15 cellular contexts compared by ENCODE assay signal in genomic region chr4:1566838-1567518, GRCh38.
A peak's percentile ranks its signal among the peaks of the same experiment; 100 is the strongest.
DNase-seq lines count a peak whose midpoint lies in the region; ATAC-seq and TF ChIP-seq lines count a peak whose summit lies in the region.
"Had no signal": no experiment of that assay in that cellular context is flagged by ENCODE, and none has a peak within 500 bp of the region (broad histone marks: within the 10 kb centered on the region; RNA-seq: fewer than 3 reads in every experiment).

No MANE protein-coding gene starts in this region.

- H3K4me1 Mint-ChIP-seq in endodermal cell, result peaks cover 8% of the 10 kb centered on the region
- peaks cover 0 to 3% of the 10 kb centered on the region in 2 donors for H3K4me1 Mint-ChIP-seq in natural killer cell treated with Interleukin-12 subunit alpha and Interleukin-12 subunit beta and Interleukin-15 and Interleukin-18, amount 100 ng/mL, for 72 hours (ENCODE audit: low read depth in 2 of 2)
- no peaks in the 10 kb centered on the region for H3K4me1 Mint-ChIP-seq in activated T-helper 1 cell treated with anti-CD3 and anti-CD28 coated beads, Interleukin-12 subunit alpha, Interleukin-12 subunit beta, Interleukin-2, Interleukin-4 antibody, amounts not matched to agents 30 ng/mL and 10 ng/mL and 1 ng/mL, durations not matched to agents 14 hours and 24 hours and 36 hours (ENCODE audit: low read depth)
- peaks cover 4% of the 10 kb centered on the region for H3K4me1 Mint-ChIP-seq in type B pancreatic cell (ENCODE audit: unreplicated experiment)

- peaks cover 32% of the 10 kb centered on the region for H3K4me1 ChIP-seq in BLaER1
- no peaks in the 10 kb centered on the region for H3K4me1 ChIP-seq in HEK293 (ENCODE audit: control insufficient read depth, insufficient read depth, low read length)
- H3K4me1 ChIP-seq in endodermal cell (ENCODE audit: control insufficient read depth, insufficient read depth, low read length), result no peaks in the 10 kb centered on the region

- DNase-seq in endodermal cell (peak; percentile 66), type B pancreatic cell (ENCODE audit: extremely low spot score, unreplicated experiment) (no peak), omental fat pad (ENCODE audit: low spot score) (no peak), epidermal melanocyte (ENCODE audit: insufficient read length, low spot score) (no peak)
- DNase-seq in natural killer cell treated with Interleukin-12 subunit alpha and Interleukin-12 subunit beta and Interleukin-15 and Interleukin-18, amount 100 ng/mL, for 72 hours (ENCODE audit: low spot score), result peak; percentile 50
- no peak for DNase-seq in activated T-helper 1 cell treated with anti-CD3 and anti-CD28 coated beads, Interleukin-12 subunit alpha, Interleukin-12 subunit beta, Interleukin-2, Interleukin-4 antibody, amounts not matched to agents 30 ng/mL and 10 ng/mL and 1 ng/mL, durations not matched to agents 14 hours and 24 hours and 36 hours (ENCODE audit: low spot score)
- DNase-seq: activated CD4-positive, alpha-beta T cell treated with anti-CD3 and anti-CD28 coated beads for 1 hour; effector CD4-positive, alpha-beta T cell; foreskin melanocyte; Karpas-422; MV-4-11 had no signal

- 0 out of 2 replicates have a peak overlapping the region, but pooled peaks have one; percentile 11 for H3K4me2 ChIP-seq in BLaER1
- H3K4me2 ChIP-seq: hepatocyte had no signal

- no peak for TF ChIP-seq CTCF in HEK293 (tag by site-specific recombination; IDR thresholded peaks at IDR 0.05)
- TF ChIP-seq CTCF in endodermal cell (conservative IDR thresholded peaks at IDR 0.05), result no peak
- no peak for TF ChIP-seq CTCF in type B pancreatic cell (conservative IDR thresholded peaks at IDR 0.05)
- no peak for TF ChIP-seq CTCF in omental fat pad (IDR thresholded peaks at IDR 0.05)

- H3K27me3 Mint-ChIP-seq in endodermal cell (ENCODE audit: insufficient read depth) (peaks cover 3% of the 10 kb centered on the region), type B pancreatic cell (peaks cover 13% of the 10 kb centered on the region)
- H3K27me3 Mint-ChIP-seq in natural killer cell treated with Interleukin-12 subunit alpha and Interleukin-12 subunit beta and Interleukin-15 and Interleukin-18, amount 100 ng/mL, for 72 hours, result peaks cover 0 to 2% of the 10 kb centered on the region in 2 donors
- no peaks in the 10 kb centered on the region for H3K27me3 Mint-ChIP-seq in activated T-helper 1 cell treated with anti-CD3 and anti-CD28 coated beads, Interleukin-12 subunit alpha, Interleukin-12 subunit beta, Interleukin-2, Interleukin-4 antibody, amounts not matched to agents 30 ng/mL and 10 ng/mL and 1 ng/mL, durations not matched to agents 14 hours and 24 hours and 36 hours (ENCODE audit: insufficient read depth)

- H3K27ac ChIP-seq in BLaER1 (no peak overlapping the region), HEK293 (ENCODE audit: extremely low read depth, low read depth, low read length) (no peak overlapping the region), endodermal cell (ENCODE audit: low read depth, low read length) (no peak overlapping the region)
- H3K27ac ChIP-seq: hepatocyte had no signal

- 92% methylated on average over 18 of the region's 19 CpGs; no CpG with 5 or more reads in 1 of the 2 experiments for WGBS in endodermal cell (ENCODE audit: insufficient coverage in 1 of 2, insufficient read length in 1 of 2), 2 experiments

- intact Hi-C loops in activated T-helper 1 cell treated with anti-CD3 and anti-CD28 coated beads, Interleukin-12 subunit alpha, Interleukin-12 subunit beta, Interleukin-2, Interleukin-4 antibody, amounts not matched to agents 30 ng/mL and 10 ng/mL and 1 ng/mL, durations not matched to agents 14 hours and 24 hours and 36 hours (cut with micrococcal nuclease), result loop anchor here (2.0 kb wide), 1 partner anchor 14 kb away; no protein-coding TSS in a partner anchor

- POLR2A ChIA-PET in HEK293 (lab: Yijun Ruan, JAX), result no interaction called here

- H3K9me3 ChIP-seq in BLaER1, result no peaks in the 10 kb centered on the region
- no peaks in the 10 kb centered on the region for H3K9me3 ChIP-seq in HEK293 (ENCODE audit: control insufficient read depth, insufficient read depth, low read depth, low read length)
- no peaks in the 10 kb centered on the region for H3K9me3 ChIP-seq in endodermal cell (ENCODE audit: control insufficient read depth, low read length)

- H3K4me3 ChIP-seq in BLaER1, result no peak overlapping the region
- no peak overlapping the region for H3K4me3 ChIP-seq in HEK293 (ENCODE audit: low read depth, low read length)
- no peak overlapping the region for H3K4me3 ChIP-seq in endodermal cell (ENCODE audit: low read length)
- H3K4me3 ChIP-seq: hepatocyte had no signal

- CTCF ChIA-PET in HEK293 (lab: Yijun Ruan, JAX), result interaction anchor here (0.7 kb wide), 1 partner anchor 211 kb away, joined by 3 read pairs; no protein-coding TSS in a partner anchor

- peaks cover 25% of the 10 kb centered on the region for H3K27me3 ChIP-seq in BLaER1
- H3K27me3 ChIP-seq in endodermal cell (ENCODE audit: control insufficient read depth, insufficient read depth, low read length, poor library complexity, severe bottlenecking), result no peaks in the 10 kb centered on the region
- H3K27me3 ChIP-seq: hepatocyte had no signal

- H3K36me3 Mint-ChIP-seq in endodermal cell (ENCODE audit: low read depth) (no peaks in the 10 kb centered on the region), type B pancreatic cell (no peaks in the 10 kb centered on the region)
- H3K36me3 Mint-ChIP-seq in natural killer cell treated with Interleukin-12 subunit alpha and Interleukin-12 subunit beta and Interleukin-15 and Interleukin-18, amount 100 ng/mL, for 72 hours, result no peaks in the 10 kb centered on the region
- no peaks in the 10 kb centered on the region for H3K36me3 Mint-ChIP-seq in activated T-helper 1 cell treated with anti-CD3 and anti-CD28 coated beads, Interleukin-12 subunit alpha, Interleukin-12 subunit beta, Interleukin-2, Interleukin-4 antibody, amounts not matched to agents 30 ng/mL and 10 ng/mL and 1 ng/mL, durations not matched to agents 14 hours and 24 hours and 36 hours (ENCODE audit: low read depth)
- H3K36me3 Mint-ChIP-seq: activated naive CD4-positive, alpha-beta T cell treated with anti-CD3 and anti-CD28 coated beads, Interleukin-2, amount 50 U/mL, for 72 hours had no signal

- H3K36me3 ChIP-seq in BLaER1 (no peaks in the 10 kb centered on the region), HEK293 (ENCODE audit: control insufficient read depth in 2 of 2, insufficient read depth in 1 of 2, low read length in 2 of 2) (no peaks in the 10 kb centered on the region), endodermal cell (ENCODE audit: control insufficient read depth, insufficient read depth, low read length) (no peaks in the 10 kb centered on the region)

- H3K9ac ChIP-seq in BLaER1, result no peak overlapping the region
- no peak overlapping the region for H3K9ac ChIP-seq in endodermal cell (ENCODE audit: extremely low read depth, low read length, poor library complexity, severe bottlenecking)

- H4K20me1 ChIP-seq in BLaER1, result no peaks in the 10 kb centered on the region; the same call in 1 of the 2 replicates

- H3K4me3 Mint-ChIP-seq in endodermal cell (no peak overlapping the region), type B pancreatic cell (no peak overlapping the region)
- H3K4me3 Mint-ChIP-seq in natural killer cell treated with Interleukin-12 subunit alpha and Interleukin-12 subunit beta and Interleukin-15 and Interleukin-18, amount 100 ng/mL, for 72 hours, result no peak overlapping the region
- no peak overlapping the region for H3K4me3 Mint-ChIP-seq in activated T-helper 1 cell treated with anti-CD3 and anti-CD28 coated beads, Interleukin-12 subunit alpha, Interleukin-12 subunit beta, Interleukin-2, Interleukin-4 antibody, amounts not matched to agents 30 ng/mL and 10 ng/mL and 1 ng/mL, durations not matched to agents 14 hours and 24 hours and 36 hours

- H3K9me3 Mint-ChIP-seq in endodermal cell, result no peaks in the 10 kb centered on the region
- H3K9me3 Mint-ChIP-seq in natural killer cell treated with Interleukin-12 subunit alpha and Interleukin-12 subunit beta and Interleukin-15 and Interleukin-18, amount 100 ng/mL, for 72 hours, result no peaks in the 10 kb centered on the region
- H3K9me3 Mint-ChIP-seq in activated T-helper 1 cell treated with anti-CD3 and anti-CD28 coated beads, Interleukin-12 subunit alpha, Interleukin-12 subunit beta, Interleukin-2, Interleukin-4 antibody, amounts not matched to agents 30 ng/mL and 10 ng/mL and 1 ng/mL, durations not matched to agents 14 hours and 24 hours and 36 hours, result no peaks in the 10 kb centered on the region
- no peaks in the 10 kb centered on the region for H3K9me3 Mint-ChIP-seq in type B pancreatic cell
- H3K9me3 Mint-ChIP-seq: activated naive CD4-positive, alpha-beta T cell treated with anti-CD3 and anti-CD28 coated beads, Interleukin-2, amount 50 U/mL, for 72 hours had no signal

- H3K27ac Mint-ChIP-seq in endodermal cell (no peak overlapping the region), type B pancreatic cell (no peak overlapping the region)
- no peak overlapping the region for H3K27ac Mint-ChIP-seq in natural killer cell treated with Interleukin-12 subunit alpha and Interleukin-12 subunit beta and Interleukin-15 and Interleukin-18, amount 100 ng/mL, for 72 hours
- no peak overlapping the region for H3K27ac Mint-ChIP-seq in activated T-helper 1 cell treated with anti-CD3 and anti-CD28 coated beads, Interleukin-12 subunit alpha, Interleukin-12 subunit beta, Interleukin-2, Interleukin-4 antibody, amounts not matched to agents 30 ng/mL and 10 ng/mL and 1 ng/mL, durations not matched to agents 14 hours and 24 hours and 36 hours
- H3K27ac Mint-ChIP-seq: activated naive CD4-positive, alpha-beta T cell treated with anti-CD3 and anti-CD28 coated beads, Interleukin-2, amount 50 U/mL, for 72 hours had no signal

- ATAC-seq in natural killer cell treated with Interleukin-12 subunit alpha and Interleukin-12 subunit beta and Interleukin-15 and Interleukin-18, amount 100 ng/mL, for 72 hours, result no peak
- no peak for ATAC-seq in omental fat pad (ENCODE audit: low FRiP score)

TF ChIP-seq in HEK293, 187 proteins besides CTCF, POLR2A, EP300 and RAD21 (continues in another document):
- 0 out of 2 replicates have a peak, but pooled peaks have one; percentile 34 for TF ChIP-seq ZNF600 (tag by site-specific recombination; IDR thresholded peaks at IDR 0.05)
- no peak for TF ChIP-seq KLF8 (tag by site-specific recombination; IDR thresholded peaks at IDR 0.05)
- no peak for TF ChIP-seq ZNF777 (tag by site-specific recombination; IDR thresholded peaks at IDR 0.05; ENCODE audit: borderline replicate concordance)
- TF ChIP-seq YY1 (tag by site-specific recombination; IDR thresholded peaks at IDR 0.05), result no peak
- TF ChIP-seq ZNF670 (tag by site-specific recombination; IDR thresholded peaks at IDR 0.05; ENCODE audit: low read depth), result no peak
- no peak for TF ChIP-seq ZNF214 (tag by site-specific recombination; IDR thresholded peaks at IDR 0.05; ENCODE audit: borderline replicate concordance)

Comparison
In these comparisons a context has a peak if more than half of its experiments do, and no peak if none do; other contexts are left out.
1. DNase-seq: peak in endodermal cell (single experiment) and natural killer cell treated with Interleukin-12 subunit alpha and Interleukin-12 subunit beta and Interleukin-15 and Interleukin-18, amount 100 ng/mL, for 72 hours (single experiment); none in activated T-helper 1 cell treated with anti-CD3 and anti-CD28 coated beads, Interleukin-12 subunit alpha, Interleukin-12 subunit beta, Interleukin-2, Interleukin-4 antibody, amounts not matched to agents 30 ng/mL and 10 ng/mL and 1 ng/mL, durations not matched to agents 14 hours and 24 hours and 36 hours (single experiment), type B pancreatic cell (single experiment), omental fat pad (single experiment) and epidermal melanocyte (single experiment).